In genomic region chr5:96662725-96663513, GRCh38 we compare ENCODE assay signal across 8 cellular contexts. TPM values are rescaled to one million over a fixed set of nuclear protein-coding genes. Genes with fewer than 3 reads are reported as not detected.
A peak's percentile ranks its signal among the peaks of the same experiment; 100 is the strongest.
DNase-seq lines count a peak whose midpoint lies in the region; ATAC-seq and TF ChIP-seq lines count a peak whose summit lies in the region.

No MANE protein-coding gene starts in this region.

- peak overlapping the region; percentile 88 for H3K4me3 ChIP-seq in GM23248
- peak overlapping the region; percentile 87 to 91 for H3K4me3 ChIP-seq in testis

- no peaks in the 10 kb centered on the region for H4K20me1 ChIP-seq in GM23248 (ENCODE audit: insufficient read depth)

- no peaks in the 10 kb centered on the region for H3K9me3 ChIP-seq in GM23248 (ENCODE audit: low read depth)
- no peaks in the 10 kb centered on the region for H3K9me3 ChIP-seq in testis

- peak overlapping the region; percentile 92 for H3K9ac ChIP-seq in GM23248

- H3F3A ChIP-seq in GM23248 (ENCODE audit: insufficient read depth), result peaks cover 25% of the 10 kb centered on the region

- H3K36me3 ChIP-seq in GM23248 (ENCODE audit: low read depth) (no peaks in the 10 kb centered on the region), testis (ENCODE audit: low read depth, missing control alignments) (no peaks in the 10 kb centered on the region)

- DNase-seq in ELF-1 (ENCODE audit: low read depth, low spot score), result peak; percentile 90
- peak; percentile 94 for DNase-seq in GM23248
- DNase-seq in Kasumi-1 (lab: John Stamatoyannopoulos, UW), result peak; percentile 81 to 84
- DNase-seq in SHP77 treated with DMSO at 0.1 percent for 48 hours (lab: John Stamatoyannopoulos, UW), result peak; percentile 75
- peak; percentile 84 for DNase-seq in activated naive CD4-positive, alpha-beta T cell treated with anti-CD3 and anti-CD28 coated beads, Interleukin-2, amount 50 U/mL, for 16 hours
- peak; percentile 95 for DNase-seq in germinal center (ENCODE audit: low spot score)
- peak; percentile 74 for DNase-seq in omental fat pad (ENCODE audit: low spot score)
- peak; percentile 94 for DNase-seq in testis

- 1% methylated on average over 43 to 59 of the region's 59 CpGs for WGBS in GM23248 (ENCODE audit: low coverage in 1 of 2, low lambda C conversion rate in 2 of 2, missing lambda C conversion rate in 2 of 2), 2 experiments
- WGBS in testis, 2 donors, result 0 to 2% methylated on average over 20 to 55 of the region's 59 CpGs

- H3K27ac ChIP-seq in GM23248 (peak overlapping the region; percentile 95), testis (peak overlapping the region; percentile 95 to 96)

- no peaks in the 10 kb centered on the region for H3K9me2 ChIP-seq in GM23248 (ENCODE audit: insufficient read depth)

- intact Hi-C loops in testis (cut with DNase I; ENCODE audit: low total_unique reads), result no loop called here

- peak; percentile 37 for TF ChIP-seq POLR2A in testis (IDR thresholded peaks at IDR 0.05)

- H3K4me1 ChIP-seq in GM23248 (ENCODE audit: insufficient read depth) (peaks cover 18% of the 10 kb centered on the region), testis (peaks cover 10% of the 10 kb centered on the region)

- H3K4me2 ChIP-seq in GM23248 (ENCODE audit: unreplicated experiment), result peak overlapping the region; percentile 87

- H2AFZ ChIP-seq in GM23248, result peak overlapping the region; percentile 74

- H3K27me3 ChIP-seq in GM23248 (replicated peaks; ENCODE audit: insufficient read depth) (no peaks in the 10 kb centered on the region), testis (no peaks in the 10 kb centered on the region)

- in situ Hi-C loops in GM23248 (cut with MboI), result no loop called here

- H3K79me2 ChIP-seq in GM23248 (ENCODE audit: insufficient read depth), result peaks cover 47% of the 10 kb centered on the region

- TF ChIP-seq CTCF in omental fat pad (IDR thresholded peaks at IDR 0.05), result no peak
- no peak for TF ChIP-seq CTCF in testis (IDR thresholded peaks at IDR 0.05)

- peak; percentile 95 for ATAC-seq in omental fat pad (ENCODE audit: low FRiP score)

RNA-seq across cellular contexts. Expression of gene CAST, which starts 0.7 kb away (rescaled TPM):
- total RNA-seq in GM23248 (2014; rRNA removed; shearing (Covaris generic)), result 150 and 179 TPM in 2 replicates
- 188 and 196 TPM in 2 replicates for polyA plus RNA-seq in GM23248 (2016; fragmentation: Nextera tagmentation; extraction: Ambion mirVana)
- total RNA-seq in omental fat pad, result 100 to 1,000 TPM; 224 to 362 (median 285) TPM
- total RNA-seq in testis, result 100 to 1,000 TPM; 241 to 260 TPM
- polyA plus RNA-seq in testis (ENCODE audit: insufficient read depth, low read depth, low replicate concordance), result 195 TPM

Comparison
In these comparisons a context has a peak if more than half of its experiments do, and no peak if none do; other contexts are left out.
1. Peak in every context shown above with its lines: DNase-seq, ATAC-seq, H3K4me3 ChIP-seq and H3K27ac ChIP-seq.